1 cellular context compared by ENCODE assay signal in the genomic region with DNA sequence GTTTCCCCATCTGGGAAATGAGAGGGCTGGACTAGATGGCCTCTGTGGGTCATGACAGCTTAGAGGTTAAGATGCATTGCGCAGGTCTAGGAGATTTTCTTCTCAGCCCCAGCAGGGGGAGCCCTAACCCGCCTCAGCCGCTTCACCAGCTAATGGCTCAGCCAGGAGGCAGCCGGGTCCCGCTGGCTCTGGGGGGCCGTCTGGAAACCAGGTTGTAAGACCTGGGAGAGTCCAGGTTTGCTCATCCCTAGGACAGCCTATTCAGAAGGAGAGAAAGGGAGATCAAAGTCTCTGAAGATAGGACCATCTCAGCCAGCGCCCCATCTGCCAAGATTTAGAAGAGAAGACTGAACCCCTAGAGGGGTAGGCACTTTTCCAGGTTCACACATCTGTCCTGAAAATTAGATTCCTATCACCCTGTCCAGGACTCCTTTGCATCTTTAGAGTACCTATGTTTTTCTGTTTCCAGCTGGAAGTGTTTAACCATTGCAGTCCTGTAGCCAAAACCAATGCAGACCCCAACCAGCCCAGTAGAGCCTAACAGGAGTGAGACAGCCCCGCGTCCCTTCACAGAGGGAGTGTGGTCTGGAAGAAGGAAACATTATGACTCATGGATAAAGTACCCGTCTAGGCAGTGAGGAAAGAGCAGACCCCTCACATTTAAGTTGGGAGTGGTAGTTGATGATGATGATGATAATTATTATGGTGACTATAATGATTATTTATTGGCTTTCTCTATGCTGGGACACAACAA.
TF ChIP-seq lines count a peak whose summit lies in the region.

No MANE protein-coding gene starts in this region.

TF ChIP-seq in K562, 482 proteins besides CTCF, POLR2A, EP300 and RAD21 (continued from another document):
- TF ChIP-seq NRF1 (conservative IDR thresholded peaks at IDR 0.05 in 1 of 2, IDR thresholded peaks at IDR 0.05 in 1 of 2) (peak; percentile 74 to 77), BHLHE40 (IDR thresholded peaks at IDR 0.05; ENCODE audit: low read length) (no peak), CC2D1A (IDR thresholded peaks at IDR 0.05) (0 out of 2 replicates have a peak, but pooled peaks have one; percentile 39), NR2C2 (CRISPR knock-in tag; IDR thresholded peaks at IDR 0.05) (no peak), NR2C2 (tag; IDR thresholded peaks at IDR 0.05) (peak; percentile 50; the same call in 1 of the 2 replicates), ZNF232 (CRISPR knock-in tag; IDR thresholded peaks at IDR 0.05) (no peak), MAZ (CRISPR knock-in tag; conservative IDR thresholded peaks at IDR 0.05 in 1 of 2, IDR thresholded peaks at IDR 0.05 in 1 of 2) (peak in 1 of 2 experiments; percentile 44; a peak in 1 of 4 replicates), PBX2 (CRISPR knock-in tag; IDR thresholded peaks at IDR 0.05; ENCODE audit: low read depth) (no peak), PBX2 (tag; conservative IDR thresholded peaks at IDR 0.05; ENCODE audit: low read depth) (peak; percentile 30; the same call in 1 of the 2 replicates), FOSL1 (tag; conservative IDR thresholded peaks at IDR 0.05) (0 out of 2 replicates have a peak, but pooled peaks have one; percentile 25), KLF16 (IDR thresholded peaks at IDR 0.05) (0 out of 2 replicates have a peak, but pooled peaks have one; percentile 31), YY1 (IDR thresholded peaks at IDR 0.05; ENCODE audit: borderline replicate concordance in 1 of 3, control insufficient read depth in 1 of 3, extremely low read depth in 1 of 3, insufficient read depth in 3 of 3, insufficient read length in 1 of 3, insufficient replicate concordance in 2 of 3, low read depth in 1 of 3, low read length in 2 of 3) (peak in 2 of 3 experiments; percentile 33 to 48)
TF ChIP-seq in K562: peak in this region for 13.
